8 cellular contexts compared by ENCODE assay signal in genomic region chr5:140113180-140113698, GRCh38. TPM values are rescaled to one million over a fixed set of nuclear protein-coding genes. Genes with fewer than 3 reads are reported as not detected.
DNase-seq lines count a peak whose midpoint lies in the region; ATAC-seq and TF ChIP-seq lines count a peak whose summit lies in the region.

No MANE protein-coding gene starts in this region.

- H3K4me1 ChIP-seq in BE2C (no peaks in the 10 kb centered on the region), esophagus (ENCODE audit: control insufficient read depth in 2 of 2, insufficient read depth in 2 of 2, low read length in 1 of 2) (peaks cover 3 to 4% of the 10 kb centered on the region in 2 donors)

- POLR2A ChIA-PET in activated CD8-positive, alpha-beta T cell treated with anti-CD3 and anti-CD28 coated beads for 36 hours (lab: Charles Lee), result interaction anchor here (0.6 to 1.9 kb wide), 7 partner anchors 9 to 313 kb away, joined by 3 to 7 read pairs (median 4); no protein-coding TSS in a partner anchor

- H3K36me3 ChIP-seq in BE2C, result no peaks in the 10 kb centered on the region
- no peaks in the 10 kb centered on the region for H3K36me3 ChIP-seq in esophagus (ENCODE audit: control insufficient read depth in 2 of 2, insufficient read depth in 2 of 2, low read length in 1 of 2)

- no peaks in the 10 kb centered on the region for H3K9me3 Mint-ChIP-seq in HFFc6
- H3K9me3 Mint-ChIP-seq in activated CD8-positive, alpha-beta T cell treated with anti-CD3 and anti-CD28 coated beads for 36 hours, result no peaks in the 10 kb centered on the region
- no peaks in the 10 kb centered on the region for H3K9me3 Mint-ChIP-seq in natural killer cell treated with Interleukin-12 subunit alpha and Interleukin-12 subunit beta and Interleukin-15 and Interleukin-18, amount 100 ng/mL, for 72 hours

- TF ChIP-seq CTCF in BE2C (IDR thresholded peaks at IDR 0.05; ENCODE audit: low read depth, low read length) (no peak), HFFc6 (IDR thresholded peaks at IDR 0.05) (no peak)
- no peak for TF ChIP-seq CTCF in activated CD8-positive, alpha-beta T cell treated with anti-CD3 and anti-CD28 coated beads for 36 hours (IDR thresholded peaks at IDR 0.05)

- intact Hi-C loops in activated CD8-positive, alpha-beta T cell treated with anti-CD3 and anti-CD28 coated beads for 36 hours (cut with micrococcal nuclease), result no loop called here

- ATAC-seq in activated CD8-positive, alpha-beta T cell treated with anti-CD3 and anti-CD28 coated beads for 36 hours, result peak; percentile 8
- ATAC-seq in natural killer cell treated with Interleukin-12 subunit alpha and Interleukin-12 subunit beta and Interleukin-15 and Interleukin-18, amount 100 ng/mL, for 72 hours, result peak in 1 of 2 donors; percentile 1
- ATAC-seq in HG03460 (IDR thresholded peaks at IDR 0.05; ENCODE audit: unreplicated experiment), result no peak

- H3K27ac Mint-ChIP-seq in HFFc6, result peak overlapping the region; percentile 83
- peak overlapping the region; percentile 91 for H3K27ac Mint-ChIP-seq in activated CD8-positive, alpha-beta T cell treated with anti-CD3 and anti-CD28 coated beads for 36 hours
- peak overlapping the region; percentile 82 to 88 for H3K27ac Mint-ChIP-seq in natural killer cell treated with Interleukin-12 subunit alpha and Interleukin-12 subunit beta and Interleukin-15 and Interleukin-18, amount 100 ng/mL, for 72 hours

- peaks cover 77% of the 10 kb centered on the region for H3K4me1 Mint-ChIP-seq in HFFc6 (ENCODE audit: low read depth)
- peaks cover 60% of the 10 kb centered on the region for H3K4me1 Mint-ChIP-seq in activated CD8-positive, alpha-beta T cell treated with anti-CD3 and anti-CD28 coated beads for 36 hours (ENCODE audit: low read depth)
- peaks cover 26 to 53% of the 10 kb centered on the region in 2 donors for H3K4me1 Mint-ChIP-seq in natural killer cell treated with Interleukin-12 subunit alpha and Interleukin-12 subunit beta and Interleukin-15 and Interleukin-18, amount 100 ng/mL, for 72 hours (ENCODE audit: low read depth in 2 of 2)

- peak overlapping the region; percentile 92 for H3K4me3 Mint-ChIP-seq in HFFc6
- H3K4me3 Mint-ChIP-seq in activated CD8-positive, alpha-beta T cell treated with anti-CD3 and anti-CD28 coated beads for 36 hours, result peak overlapping the region; percentile 95
- peak overlapping the region; percentile 99 for H3K4me3 Mint-ChIP-seq in natural killer cell treated with Interleukin-12 subunit alpha and Interleukin-12 subunit beta and Interleukin-15 and Interleukin-18, amount 100 ng/mL, for 72 hours

- H3K4me3 ChIP-seq in BE2C (ENCODE audit: low read depth, low read length) (peak overlapping the region; percentile 80), esophagus (ENCODE audit: low read depth in 1 of 2, low read length in 2 of 2) (peak overlapping the region; percentile 86 to 90)

- H3K36me3 Mint-ChIP-seq in HFFc6 (ENCODE audit: low read depth), result peaks cover 12% of the 10 kb centered on the region
- H3K36me3 Mint-ChIP-seq in activated CD8-positive, alpha-beta T cell treated with anti-CD3 and anti-CD28 coated beads for 36 hours (ENCODE audit: low read depth), result peaks cover 10% of the 10 kb centered on the region
- H3K36me3 Mint-ChIP-seq in natural killer cell treated with Interleukin-12 subunit alpha and Interleukin-12 subunit beta and Interleukin-15 and Interleukin-18, amount 100 ng/mL, for 72 hours, result no peaks in the 10 kb centered on the region

- CTCF ChIA-PET in activated CD8-positive, alpha-beta T cell treated with anti-CD3 and anti-CD28 coated beads for 36 hours (lab: Charles Lee), result interaction anchor here (1.5 to 7.8 kb wide), 3 partner anchors 8 to 40 kb away, joined by 6 to 91 read pairs (median 10); no protein-coding TSS in a partner anchor

- H3K27ac ChIP-seq in esophagus (ENCODE audit: low read depth in 2 of 2, low read length in 1 of 2), result peak overlapping the region; percentile 88 to 97

- DNase-seq in BE2C (peak; percentile 41), HFFc6 (no peak), LoVo (ENCODE audit: low spot score) (no peak), NCI-H2107 (lab: John Stamatoyannopoulos, UW) (no peak)
- DNase-seq in activated CD8-positive, alpha-beta T cell treated with anti-CD3 and anti-CD28 coated beads for 36 hours, result peak; percentile 45
- no peak for DNase-seq in natural killer cell treated with Interleukin-12 subunit alpha and Interleukin-12 subunit beta and Interleukin-15 and Interleukin-18, amount 100 ng/mL, for 72 hours (ENCODE audit: low spot score)

- H3K9me3 ChIP-seq in BE2C, result no peaks in the 10 kb centered on the region
- no peaks in the 10 kb centered on the region for H3K9me3 ChIP-seq in esophagus (ENCODE audit: control insufficient read depth in 2 of 2, insufficient read depth in 1 of 2, low read depth in 1 of 2, low read length in 1 of 2)

- H3K27me3 ChIP-seq in BE2C, result peaks cover 32% of the 10 kb centered on the region
- H3K27me3 ChIP-seq in esophagus (ENCODE audit: control insufficient read depth in 1 of 2, insufficient read depth in 2 of 2, low read length in 2 of 2), result no peaks in the 10 kb centered on the region

- no peaks in the 10 kb centered on the region for H3K27me3 Mint-ChIP-seq in HFFc6 (ENCODE audit: insufficient read depth)
- peaks cover 22% of the 10 kb centered on the region for H3K27me3 Mint-ChIP-seq in activated CD8-positive, alpha-beta T cell treated with anti-CD3 and anti-CD28 coated beads for 36 hours
- peaks cover 8 to 13% of the 10 kb centered on the region in 2 donors for H3K27me3 Mint-ChIP-seq in natural killer cell treated with Interleukin-12 subunit alpha and Interleukin-12 subunit beta and Interleukin-15 and Interleukin-18, amount 100 ng/mL, for 72 hours

- WGBS in esophagus, 2 donors, result 1 to 2% methylated on average over 18 to 28 of the region's 28 CpGs

RNA-seq across cellular contexts. Expression of gene PURA, which starts 0.7 kb away (rescaled TPM):
- 36.3 TPM for polyA plus RNA-seq in BE2C (2012; ENCODE audit: insufficient read depth, insufficient read length, low read depth)
- total RNA-seq in HFFc6 (2021; fragmentation: NEBNext Ultra II Directional; extraction: Animal tissue kit (Norgen Biotek cat#: 25700)), result 10 to 100 TPM; 21.1 to 26.1 (median 22.3) TPM
- total RNA-seq in activated CD8-positive, alpha-beta T cell treated with anti-CD3 and anti-CD28 coated beads for 36 hours, result 1 to 10 TPM; 8.2 to 9.2 TPM
- polyA plus RNA-seq in esophagus, result 1 to 10 TPM; 2.7 to 3.4 TPM
- 10 to 100 TPM; 11.1 to 14.0 TPM for total RNA-seq in natural killer cell treated with Interleukin-12 subunit alpha and Interleukin-12 subunit beta and Interleukin-15 and Interleukin-18, amount 100 ng/mL, for 72 hours

RNA-seq across cellular contexts. Expression of gene IGIP, which starts 12.5 kb away (rescaled TPM):
- 4.0 TPM for polyA plus RNA-seq in BE2C (2012; ENCODE audit: insufficient read depth, insufficient read length, low read depth)
- total RNA-seq in HFFc6 (2021; fragmentation: NEBNext Ultra II Directional; extraction: Animal tissue kit (Norgen Biotek cat#: 25700)), result 1 to 10 TPM; 3.4 to 8.4 (median 4.1) TPM
- total RNA-seq in activated CD8-positive, alpha-beta T cell treated with anti-CD3 and anti-CD28 coated beads for 36 hours, result 1 to 10 TPM; 1.3 to 1.5 TPM
- polyA plus RNA-seq in esophagus, result 1 to 10 TPM; 2.3 to 3.8 TPM
- total RNA-seq in natural killer cell treated with Interleukin-12 subunit alpha and Interleukin-12 subunit beta and Interleukin-15 and Interleukin-18, amount 100 ng/mL, for 72 hours, result 1 to 10 TPM; 2.6 to 3.1 TPM

Comparison
In these comparisons a context has a peak if more than half of its experiments do, and no peak if none do; other contexts are left out.
1. DNase-seq: peak in BE2C (single experiment) and activated CD8-positive, alpha-beta T cell treated with anti-CD3 and anti-CD28 coated beads for 36 hours (single experiment); none in HFFc6 (single experiment), natural killer cell treated with Interleukin-12 subunit alpha and Interleukin-12 subunit beta and Interleukin-15 and Interleukin-18, amount 100 ng/mL, for 72 hours (single experiment), LoVo (single experiment) and NCI-H2107 (single experiment).
2. Peak in every context shown above with its lines, with median percentiles within 50 percentile points of each other: H3K27ac Mint-ChIP-seq and H3K4me3 Mint-ChIP-seq.